Comparison of ENCODE assay signal across 35 cellular contexts in the genomic region with DNA sequence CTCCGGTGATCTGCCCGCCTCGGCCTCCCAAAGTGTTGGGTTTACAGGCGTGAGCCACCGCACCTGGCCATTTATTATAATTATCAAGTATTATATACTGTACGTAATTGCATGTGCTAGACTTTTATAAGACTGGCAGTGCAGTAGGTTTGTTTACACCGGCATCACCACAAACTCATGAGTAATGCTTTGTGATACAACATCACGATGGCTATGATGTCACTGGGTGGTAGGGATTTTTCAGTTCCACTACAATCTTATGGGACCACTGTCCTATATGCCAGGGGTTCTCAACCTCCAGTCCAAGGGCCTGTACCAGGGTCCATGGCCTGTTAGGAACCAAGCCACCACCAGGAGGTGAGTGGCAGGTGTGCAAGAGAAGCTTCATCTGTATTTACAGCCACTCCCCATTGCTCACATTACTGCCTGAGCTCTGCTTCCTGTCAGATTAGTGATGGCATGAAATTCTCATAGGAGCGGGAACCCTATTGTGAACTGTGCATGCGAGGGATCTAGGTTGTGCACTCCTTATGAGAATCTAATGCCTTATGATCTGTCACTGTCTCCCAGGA. TPM values are rescaled to one million over a fixed set of nuclear protein-coding genes. Genes with fewer than 3 reads are reported as not detected.
"Had no signal": no experiment of that assay in that cellular context is flagged by ENCODE, and none has a peak within 500 bp of the region (broad histone marks: within the 10 kb centered on the region; RNA-seq: fewer than 3 reads in every experiment).

No MANE protein-coding gene starts in this region.

- H3K9me3 ChIP-seq: adrenal gland, ascending aorta, mucosa of descending colon, testis, uterus had no signal

- H3K27me3 ChIP-seq: adrenal gland, ascending aorta, testis, uterus had no signal

- H3K4me3 Mint-ChIP-seq: activated CD4-positive, alpha-beta T cell treated with anti-CD3 and anti-CD28 coated beads for 36 hours; activated naive CD4-positive, alpha-beta T cell treated with anti-CD3 and anti-CD28 coated beads for 36 hours; activated naive CD8-positive, alpha-beta T cell treated with anti-CD3 and anti-CD28 coated beads for 36 hours; brain; natural killer cell treated with Interleukin-12 subunit alpha and Interleukin-12 subunit beta and Interleukin-15 and Interleukin-18, amount 100 ng/mL, for 72 hours; T-helper 2 cell treated with Interferon-gamma antibody and Interleukin-4, amounts not matched to agents 5 μg/mL and 100 μg/mL, for 36 hours had no signal

- H3K27ac ChIP-seq: adrenal gland, ascending aorta, coronary artery, dorsolateral prefrontal cortex, heart right ventricle, left ventricle myocardium inferior, spleen, testis, uterus had no signal

- H3K36me3 ChIP-seq: adrenal gland, ascending aorta, heart right ventricle, left ventricle myocardium inferior, spleen, uterus had no signal

- DNase-seq: activated CD4-positive, alpha-beta T cell treated with anti-CD3 and anti-CD28 coated beads for 36 hours; activated CD4-positive, alpha-beta T cell treated with anti-CD3 and anti-CD28 coated beads, Interleukin-2, amount 50 U/mL, for 48 hours; activated CD4-positive, CD25-positive, alpha-beta regulatory T cell; activated CD8-positive, alpha-beta memory T cell treated with anti-CD3 and anti-CD28 coated beads for 24 hours; activated effector memory CD4-positive, alpha-beta T cell treated with anti-CD3 and anti-CD28 coated beads, Interleukin-2, amount 50 U/mL, for 16 hours; activated naive CD4-positive, alpha-beta T cell treated with anti-CD3 and anti-CD28 coated beads for 36 hours; activated naive CD8-positive, alpha-beta T cell treated with anti-CD3 and anti-CD28 coated beads for 36 hours; adrenal gland; dorsolateral prefrontal cortex; effector memory CD4-positive, alpha-beta T cell; erythroblast; foreskin melanocyte; heart right ventricle; left ventricle myocardium inferior; mucosa of descending colon; posterior cingulate gyrus; right cardiac atrium; spleen; stimulated activated naive CD4-positive, alpha-beta T cell treated with Interleukin-2 at 50 U/mL for 16 hours; testis; trophoblast cell; uterus had no signal

- H3K27me3 Mint-ChIP-seq: brain had no signal

- H3K4me1 Mint-ChIP-seq: brain had no signal

- H3K36me3 Mint-ChIP-seq: activated naive CD8-positive, alpha-beta T cell treated with anti-CD3 and anti-CD28 coated beads for 36 hours; brain; natural killer cell treated with Interleukin-12 subunit alpha and Interleukin-12 subunit beta and Interleukin-15 and Interleukin-18, amount 100 ng/mL, for 72 hours had no signal

- ATAC-seq: activated CD4-positive, alpha-beta T cell treated with anti-CD3 and anti-CD28 coated beads for 36 hours; heart right ventricle; mucosa of descending colon; natural killer cell treated with Interleukin-12 subunit alpha and Interleukin-12 subunit beta and Interleukin-15 and Interleukin-18, amount 100 ng/mL, for 72 hours; right cardiac atrium had no signal

- H3K4me1 ChIP-seq: adrenal gland, ascending aorta, left ventricle myocardium inferior, spleen, testis, uterus had no signal

- H3K27ac Mint-ChIP-seq: activated CD4-positive, alpha-beta T cell treated with anti-CD3 and anti-CD28 coated beads for 36 hours; activated naive CD4-positive, alpha-beta T cell treated with anti-CD3 and anti-CD28 coated beads for 36 hours; activated naive CD8-positive, alpha-beta T cell treated with anti-CD3 and anti-CD28 coated beads for 36 hours; brain; natural killer cell treated with Interleukin-12 subunit alpha and Interleukin-12 subunit beta and Interleukin-15 and Interleukin-18, amount 100 ng/mL, for 72 hours; T-helper 2 cell treated with Interferon-gamma antibody and Interleukin-4, amounts not matched to agents 5 μg/mL and 100 μg/mL, for 36 hours had no signal

- H3K9me3 Mint-ChIP-seq: activated naive CD4-positive, alpha-beta T cell treated with anti-CD3 and anti-CD28 coated beads for 36 hours; activated naive CD8-positive, alpha-beta T cell treated with anti-CD3 and anti-CD28 coated beads for 36 hours; brain; natural killer cell treated with Interleukin-12 subunit alpha and Interleukin-12 subunit beta and Interleukin-15 and Interleukin-18, amount 100 ng/mL, for 72 hours; T-helper 2 cell treated with Interferon-gamma antibody and Interleukin-4, amounts not matched to agents 5 μg/mL and 100 μg/mL, for 36 hours had no signal

- H3K4me3 ChIP-seq: adrenal gland, ascending aorta, coronary artery, dorsolateral prefrontal cortex, heart right ventricle, left ventricle myocardium inferior, lung, mucosa of descending colon, spleen, testis, uterus had no signal

RNA-seq across cellular contexts. Expression of gene SCYGR4, which starts 9.4 kb away (rescaled TPM):
- total RNA-seq: activated CD4-positive, alpha-beta T cell treated with anti-CD3 and anti-CD28 coated beads for 36 hours; activated naive CD4-positive, alpha-beta T cell treated with anti-CD3 and anti-CD28 coated beads for 36 hours; activated naive CD8-positive, alpha-beta T cell treated with anti-CD3 and anti-CD28 coated beads for 36 hours; adrenal gland; ascending aorta; cardiac septum; cerebellum; fibroblast of lung; glomerular endothelial cell; heart right ventricle; left ventricle myocardium inferior; lung; mesenteric fat pad; mucosa of descending colon; myocyte; natural killer cell treated with Interleukin-12 subunit alpha and Interleukin-12 subunit beta and Interleukin-15 and Interleukin-18, amount 100 ng/mL, for 72 hours; osteoblast; right cardiac atrium; spleen; testis; uterus had no signal
- polyA plus RNA-seq: adrenal gland, fibroblast of lung, heart right ventricle, lung, right cardiac atrium had no signal

RNA-seq across cellular contexts. Expression of gene SCYGR3, which starts 12.0 kb away (rescaled TPM):
- total RNA-seq: activated CD4-positive, alpha-beta T cell treated with anti-CD3 and anti-CD28 coated beads for 36 hours; activated naive CD4-positive, alpha-beta T cell treated with anti-CD3 and anti-CD28 coated beads for 36 hours; activated naive CD8-positive, alpha-beta T cell treated with anti-CD3 and anti-CD28 coated beads for 36 hours; adrenal gland; ascending aorta; cardiac septum; cerebellum; dorsolateral prefrontal cortex; fibroblast of lung; glomerular endothelial cell; heart right ventricle; left ventricle myocardium inferior; lung; mesenteric fat pad; mucosa of descending colon; myocyte; natural killer cell treated with Interleukin-12 subunit alpha and Interleukin-12 subunit beta and Interleukin-15 and Interleukin-18, amount 100 ng/mL, for 72 hours; osteoblast; right cardiac atrium; spleen; testis; uterus had no signal
- polyA plus RNA-seq: adrenal gland, fibroblast of lung, heart right ventricle, lung, right cardiac atrium, spleen had no signal

RNA-seq across cellular contexts. Expression of gene SCYGR2, which starts 28.0 kb away (rescaled TPM):
- total RNA-seq: activated CD4-positive, alpha-beta T cell treated with anti-CD3 and anti-CD28 coated beads for 36 hours; activated naive CD4-positive, alpha-beta T cell treated with anti-CD3 and anti-CD28 coated beads for 36 hours; activated naive CD8-positive, alpha-beta T cell treated with anti-CD3 and anti-CD28 coated beads for 36 hours; adrenal gland; ascending aorta; cardiac septum; cerebellum; dorsolateral prefrontal cortex; fibroblast of lung; glomerular endothelial cell; heart right ventricle; left ventricle myocardium inferior; lung; mesenteric fat pad; mucosa of descending colon; myocyte; natural killer cell treated with Interleukin-12 subunit alpha and Interleukin-12 subunit beta and Interleukin-15 and Interleukin-18, amount 100 ng/mL, for 72 hours; osteoblast; right cardiac atrium; spleen; testis; uterus had no signal
- polyA plus RNA-seq: adrenal gland, fibroblast of lung, heart right ventricle, lung, right cardiac atrium, spleen had no signal

RNA-seq across cellular contexts. Expression of gene SCYGR5, which starts 39.9 kb away (rescaled TPM):
- total RNA-seq: activated CD4-positive, alpha-beta T cell treated with anti-CD3 and anti-CD28 coated beads for 36 hours; activated naive CD4-positive, alpha-beta T cell treated with anti-CD3 and anti-CD28 coated beads for 36 hours; activated naive CD8-positive, alpha-beta T cell treated with anti-CD3 and anti-CD28 coated beads for 36 hours; adrenal gland; ascending aorta; cardiac septum; cerebellum; dorsolateral prefrontal cortex; fibroblast of lung; glomerular endothelial cell; heart right ventricle; left ventricle myocardium inferior; lung; mesenteric fat pad; mucosa of descending colon; myocyte; natural killer cell treated with Interleukin-12 subunit alpha and Interleukin-12 subunit beta and Interleukin-15 and Interleukin-18, amount 100 ng/mL, for 72 hours; osteoblast; right cardiac atrium; spleen; testis; uterus had no signal
- polyA plus RNA-seq: adrenal gland, fibroblast of lung, heart right ventricle, lung, right cardiac atrium, spleen had no signal
